ENCODE assay signal across 21 cellular contexts in the genomic region with DNA sequence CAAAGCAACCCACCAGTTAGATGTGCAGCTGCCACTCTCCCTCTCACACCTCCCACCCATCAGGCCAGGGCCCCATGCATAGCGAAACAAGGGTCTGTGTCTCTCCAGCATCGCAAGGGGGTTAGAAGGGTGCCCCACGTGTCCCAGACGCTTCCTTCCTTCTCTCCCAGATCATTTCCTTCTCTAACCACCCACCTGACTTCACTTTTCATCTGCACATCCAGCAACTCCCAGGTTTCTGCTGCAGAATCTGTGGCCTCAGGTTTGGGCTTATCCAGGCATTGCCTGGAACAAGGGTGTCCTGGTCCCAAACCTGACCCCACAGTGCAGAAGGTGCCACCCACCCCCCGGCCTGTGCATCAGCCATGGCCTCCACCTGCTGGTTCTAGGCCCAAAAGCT.
"Had no signal": no experiment of that assay in that cellular context is flagged by ENCODE, and none has a peak within 500 bp of the region (broad histone marks: within the 10 kb centered on the region; RNA-seq: fewer than 3 reads in every experiment).

No MANE protein-coding gene starts in this region.

- DNase-seq: activated B cell treated with CpG ODN at 0.5 μM for 24 hours; activated CD4-positive, alpha-beta T cell treated with anti-CD3 and anti-CD28 coated beads for 48 hours; activated naive CD4-positive, alpha-beta T cell treated with anti-CD3 and anti-CD28 coated beads, Interleukin-2, amount 50 U/mL, for 16 hours; activated T-cell treated with anti-CD3 and anti-CD28 coated beads for 4 hours; amniotic stem cell; effector CD8-positive, alpha-beta T cell; foreskin fibroblast; hippocampal formation; islet precursor cell; midbrain; nephron progenitor cell; SK-N-SH; stimulated activated CD4-positive, alpha-beta T cell treated with anti-CD3 and anti-CD28 coated beads, Interleukin-2, amount 100 ng/mL, for 24 hours; transverse colon; uterus had no signal

- H3K27me3 Mint-ChIP-seq: activated B cell treated with CpG ODN at 0.5 μM for 24 hours; dendritic cell treated with granulocyte-macrophage colony-stimulating factor and Interleukin-4, amounts not matched to agents 40 ng/mL and 50 ng/mL, for 4 days; progenitor cell of endocrine pancreas; stimulated activated naive CD8-positive, alpha-beta T cell treated with anti-CD3 and anti-CD28 coated beads, Interleukin-15, Interleukin-2, amounts not matched to agents 100 ng/mL and 50 ng/mL, for 24 hours had no signal

- H3K9me3 ChIP-seq: SK-N-SH, suprapubic skin, transverse colon, uterus had no signal

- H3K27me3 ChIP-seq: cardiac muscle cell, suprapubic skin, transverse colon, uterus had no signal

- H3K36me3 ChIP-seq: uterus had no signal

- H3K27ac ChIP-seq: cardiac muscle cell, suprapubic skin, transverse colon, uterus had no signal

- H3K4me1 ChIP-seq: suprapubic skin, transverse colon, uterus had no signal

- H3K9me3 Mint-ChIP-seq: activated B cell treated with CpG ODN at 0.5 μM for 24 hours; dendritic cell treated with granulocyte-macrophage colony-stimulating factor and Interleukin-4, amounts not matched to agents 40 ng/mL and 50 ng/mL, for 4 days; nephron progenitor cell; stimulated activated naive CD8-positive, alpha-beta T cell treated with anti-CD3 and anti-CD28 coated beads, Interleukin-15, Interleukin-2, amounts not matched to agents 100 ng/mL and 50 ng/mL, for 24 hours had no signal

- H3K27ac Mint-ChIP-seq: activated B cell treated with CpG ODN at 0.5 μM for 24 hours; dendritic cell treated with granulocyte-macrophage colony-stimulating factor and Interleukin-4, amounts not matched to agents 40 ng/mL and 50 ng/mL, for 4 days; nephron progenitor cell; stimulated activated naive CD8-positive, alpha-beta T cell treated with anti-CD3 and anti-CD28 coated beads, Interleukin-15, Interleukin-2, amounts not matched to agents 100 ng/mL and 50 ng/mL, for 24 hours had no signal

- H3K4me3 Mint-ChIP-seq: activated B cell treated with CpG ODN at 0.5 μM for 24 hours; dendritic cell treated with granulocyte-macrophage colony-stimulating factor and Interleukin-4, amounts not matched to agents 40 ng/mL and 50 ng/mL, for 4 days; nephron progenitor cell; stimulated activated naive CD8-positive, alpha-beta T cell treated with anti-CD3 and anti-CD28 coated beads, Interleukin-15, Interleukin-2, amounts not matched to agents 100 ng/mL and 50 ng/mL, for 24 hours had no signal

- H3K9ac ChIP-seq: SK-N-SH had no signal

- H3K4me1 Mint-ChIP-seq: nephron progenitor cell had no signal

- H3K4me3 ChIP-seq: cardiac muscle cell, lung, suprapubic skin, transverse colon, uterus had no signal
